In genomic region chr7:80078159-80078731, GRCh38 we compare ENCODE assay signal across 9 cellular contexts. TPM values are rescaled to one million over a fixed set of nuclear protein-coding genes. Genes with fewer than 3 reads are reported as not detected.
DNase-seq lines count a peak whose midpoint lies in the region; ATAC-seq and TF ChIP-seq lines count a peak whose summit lies in the region.
"Had no signal": no experiment of that assay in that cellular context is flagged by ENCODE, and none has a peak within 500 bp of the region (broad histone marks: within the 10 kb centered on the region; RNA-seq: fewer than 3 reads in every experiment).

No MANE protein-coding gene starts in this region.

- H3K4me1 Mint-ChIP-seq in natural killer cell: peaks cover 6 to 8% of the 10 kb centered on the region in 2 donors

- no peaks in the 10 kb centered on the region for H3K9me3 ChIP-seq in mammary epithelial cell (replicated peaks; ENCODE audit: insufficient read depth, low read length)
- H3K9me3 ChIP-seq: neutrophil had no signal

- TF ChIP-seq CTCF in mammary epithelial cell (conservative IDR thresholded peaks at IDR 0.05 in 1 of 2, IDR thresholded peaks at IDR 0.05 in 1 of 2; ENCODE audit: extremely low read depth in 1 of 2, insufficient read depth in 1 of 2, low read depth in 1 of 2, low read length in 2 of 2) (no peak), natural killer cell (IDR thresholded peaks at IDR 0.05) (no peak)

- peak overlapping the region; percentile 47 for H3K4me3 Mint-ChIP-seq in natural killer cell

- H2AFZ ChIP-seq in mammary epithelial cell (ENCODE audit: low read depth, low read length): peak overlapping the region; percentile 91

- H3K36me3 Mint-ChIP-seq in natural killer cell: no peaks in the 10 kb centered on the region

- no peaks in the 10 kb centered on the region for H3K27me3 Mint-ChIP-seq in natural killer cell (ENCODE audit: low read depth in 2 of 2)

- peak overlapping the region; percentile 24 for H3K27ac ChIP-seq in mammary epithelial cell (ENCODE audit: insufficient read depth, low read depth, low read length)
- H3K27ac ChIP-seq: neutrophil had no signal

- H3K4me3 ChIP-seq in mammary epithelial cell (replicated peaks in 1 of 3; ENCODE audit: insufficient read depth in 1 of 3, low read depth in 2 of 3, low read length in 3 of 3): peak overlapping the region in 2 of 3 experiments; percentile 27 to 37

- no peaks in the 10 kb centered on the region for H3K27me3 ChIP-seq in mammary epithelial cell (ENCODE audit: insufficient read depth, low read length)
- H3K27me3 ChIP-seq: neutrophil had no signal

- WGBS in mammary epithelial cell (ENCODE audit: low coverage, missing lambda C conversion rate): 35% methylated on average over 5 of the region's 5 CpGs

- peak; percentile 49 for DNase-seq in Daoy (ENCODE audit: low read depth)
- DNase-seq in NCI-H2227 (lab: John Stamatoyannopoulos, UW; ENCODE audit: unreplicated experiment): peak; percentile 41
- peak; percentile 25 for DNase-seq in mammary epithelial cell
- DNase-seq in natural killer cell: no peak
- no peak for DNase-seq in GF-D8 (lab: John Stamatoyannopoulos, UW)

- in situ Hi-C loops in mammary epithelial cell (cut with MboI; ENCODE audit: low sequenced_read_pairs in 2 of 2): loop anchor here (25.0 kb wide), 3 partner anchors 309 to 1384 kb away; no protein-coding TSS in a partner anchor

- peaks cover 5% of the 10 kb centered on the region for H3K4me1 ChIP-seq in mammary epithelial cell (ENCODE audit: insufficient read depth, low read length)

- intact Hi-C loops in mammary epithelial cell (cut with micrococcal nuclease) (no loop called here), natural killer cell (cut with micrococcal nuclease) (no loop called here)

- CTCF ChIA-PET in mammary epithelial cell (lab: Charles Lee; ENCODE audit: low non-redundant PET): no interaction called here

- BruUV-seq in mammary epithelial cell (replicated peaks; lab: Mats Ljungman, UMichigan): no TSS peak

- peaks cover 0 to 3% of the 10 kb centered on the region in 2 donors for H3K9me3 Mint-ChIP-seq in natural killer cell

- dilution Hi-C loops in mammary epithelial cell (cut with HindIII; ENCODE audit: low sequenced_read_pairs): no loop called here

- ATAC-seq in natural killer cell: no peak
- ATAC-seq in HG02973 (IDR thresholded peaks at IDR 0.05; ENCODE audit: unreplicated experiment): no peak
- no peak for ATAC-seq in GM18498 (IDR thresholded peaks at IDR 0.05; ENCODE audit: unreplicated experiment)
- ATAC-seq in GM18519 (IDR thresholded peaks at IDR 0.05; ENCODE audit: low FRiP score, unreplicated experiment): no peak

- H3K4me2 ChIP-seq in mammary epithelial cell (ENCODE audit: insufficient read depth, low read depth, low read length): peak overlapping the region; percentile 66

- H3K9ac ChIP-seq in mammary epithelial cell (ENCODE audit: insufficient read depth, low read length): no peak overlapping the region

- no peaks in the 10 kb centered on the region for H3K79me2 ChIP-seq in mammary epithelial cell (ENCODE audit: insufficient read depth, low read length)

- H3K27ac Mint-ChIP-seq in natural killer cell: peak overlapping the region in 1 of 2 donors; percentile 3

- no peaks in the 10 kb centered on the region for H4K20me1 ChIP-seq in mammary epithelial cell (ENCODE audit: insufficient read depth, low read length)

- no peaks in the 10 kb centered on the region for H3K36me3 ChIP-seq in mammary epithelial cell (ENCODE audit: insufficient read depth, low read length)
- H3K36me3 ChIP-seq: neutrophil had no signal

RNA-seq across cellular contexts. Expression of gene GNAI1, which starts 56.4 kb away (rescaled TPM):
- total RNA-seq in Daoy (2014; rRNA removed; shearing (Covaris generic)): 25.7 and 33.6 TPM in 2 replicates
- total RNA-seq in mammary epithelial cell (10 to 100 TPM; 39.6 to 39.8 TPM), natural killer cell (1 to 10 TPM in 1 of 3 donors, under 1 TPM in 2; 0.59 to 1.1 (median 0.68) TPM)
- 26.8 TPM for polyA plus RNA-seq in mammary epithelial cell
- polyA minus RNA-seq in mammary epithelial cell: 17.4 TPM

Comparison
In these comparisons a context has a peak if more than half of its experiments do, and no peak if none do; other contexts are left out.
1. DNase-seq: peak in Daoy (single experiment), NCI-H2227 (single experiment) and mammary epithelial cell (single experiment); none in natural killer cell (single experiment) and GF-D8 (single experiment).
2. RNA of gene GNAI1, which starts 56.4 kb away (total RNA-seq): 39.6 to 39.8 TPM in mammary epithelial cell and 25.7 to 33.6 TPM in Daoy; 0.59 to 1.1 TPM in natural killer cell; every median in the first group is over 10 times any median in the second.